9 cellular contexts compared by ENCODE assay signal in the genomic region with DNA sequence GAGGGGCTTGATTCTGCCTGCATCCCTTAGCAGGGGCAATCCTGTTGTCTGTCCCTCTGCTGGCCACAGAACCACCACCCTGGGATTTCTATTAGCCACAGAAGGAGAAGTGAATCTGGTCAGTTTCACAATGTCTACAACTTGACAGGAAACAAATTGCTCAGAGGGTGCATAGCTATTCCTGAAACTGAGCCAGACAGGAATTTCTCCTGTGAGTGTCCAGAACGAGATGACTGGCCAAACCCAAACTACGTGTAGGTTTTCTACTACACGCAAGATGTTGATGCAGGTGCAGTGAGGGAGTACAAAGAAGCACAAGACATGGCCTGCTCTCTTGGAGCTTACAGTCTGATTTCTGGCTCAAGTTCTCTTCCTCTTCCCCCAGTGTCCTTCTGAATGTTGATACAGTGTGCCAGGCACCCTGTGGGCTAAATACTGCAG.
A peak's percentile ranks its signal among the peaks of the same experiment; 100 is the strongest.
DNase-seq lines count a peak whose midpoint lies in the region; ATAC-seq and TF ChIP-seq lines count a peak whose summit lies in the region.
"Had no signal": no experiment of that assay in that cellular context is flagged by ENCODE, and none has a peak within 500 bp of the region (broad histone marks: within the 10 kb centered on the region; RNA-seq: fewer than 3 reads in every experiment).

No MANE protein-coding gene starts in this region.

- H3K4me1 ChIP-seq in mammary epithelial cell (ENCODE audit: insufficient read depth, low read length) (no peaks in the 10 kb centered on the region), body of pancreas (peaks cover 13% of the 10 kb centered on the region), psoas muscle (no peaks in the 10 kb centered on the region)

- 66% methylated on average over 3 of the region's 3 CpGs for WGBS in mammary epithelial cell (ENCODE audit: low coverage, missing lambda C conversion rate)
- WGBS in body of pancreas, 2 donors, result 31 to 36% methylated on average over 3 of the region's 3 CpGs
- 32 to 65% (median 50%) methylated on average over 3 of the region's 3 CpGs for WGBS in psoas muscle, 3 donors

- no peak overlapping the region for H2AFZ ChIP-seq in mammary epithelial cell (ENCODE audit: low read depth, low read length)

- BruUV-seq in MCF 10A (replicated peaks; lab: Mats Ljungman, UMichigan) (no TSS peak), mammary epithelial cell (replicated peaks; lab: Mats Ljungman, UMichigan) (no TSS peak), Calu3 (replicated peaks; lab: Mats Ljungman, UMichigan) (no TSS peak)

- CTCF ChIA-PET in MCF 10A (lab: Yijun Ruan, JAX) (interaction anchor here (0.5 to 1.3 kb wide), 3 partner anchors 8 to 710 kb away, joined by 3 to 5 read pairs (median 4); no protein-coding TSS in a partner anchor), mammary epithelial cell (lab: Charles Lee; ENCODE audit: low non-redundant PET) (no interaction called here), Calu3 (lab: Charles Lee) (no interaction called here)

- H3K36me3 Mint-ChIP-seq in MCF 10A (ENCODE audit: insufficient read depth, unreplicated experiment) (no peaks in the 10 kb centered on the region), Calu3 (ENCODE audit: insufficient read depth, unreplicated experiment) (peaks cover 5% of the 10 kb centered on the region)

- POLR2A ChIA-PET in MCF 10A (lab: Yijun Ruan, JAX), result no interaction called here

- H3K4me3 ChIP-seq in mammary epithelial cell (replicated peaks in 1 of 3; ENCODE audit: insufficient read depth in 1 of 3, low read depth in 2 of 3, low read length in 3 of 3) (no peak overlapping the region), body of pancreas (no peak overlapping the region), psoas muscle (no peak overlapping the region)

- peak; percentile 82 for DNase-seq in MCF 10A (ENCODE audit: unreplicated experiment)
- no peak for DNase-seq in mammary epithelial cell
- DNase-seq in body of pancreas, result peak in 3 of 4 donors; percentile 14 to 55 (median 23)
- DNase-seq in stromal cell of bone marrow (ENCODE audit: low read depth), result peak; percentile 27
- DNase-seq in NCI-H82 (lab: John Stamatoyannopoulos, UW), result no peak
- no peak for DNase-seq in Calu3
- no peak for DNase-seq in psoas muscle
- DNase-seq: activated naive CD4-positive, alpha-beta T cell treated with Interleukin-2 at 50 U/mL for 16 hours had no signal

- no peak overlapping the region for H3K4me2 ChIP-seq in mammary epithelial cell (ENCODE audit: insufficient read depth, low read depth, low read length)

- H3K79me2 ChIP-seq in mammary epithelial cell (ENCODE audit: insufficient read depth, low read length), result no peaks in the 10 kb centered on the region

- in situ Hi-C loops in mammary epithelial cell (cut with MboI; ENCODE audit: low sequenced_read_pairs in 2 of 2), result loop anchor here in 1 of 2 donors (25.0 kb wide), 1 partner anchor 520 kb away; no protein-coding TSS in a partner anchor

- H3K27me3 ChIP-seq in mammary epithelial cell (ENCODE audit: insufficient read depth, low read length) (no peaks in the 10 kb centered on the region), body of pancreas (no peaks in the 10 kb centered on the region), psoas muscle (ENCODE audit: insufficient read depth in 3 of 3, low read length in 2 of 3) (peaks cover 0 to 4% (median 3%) of the 10 kb centered on the region in 3 donors)

- no peak for TF ChIP-seq POLR2A in body of pancreas (IDR thresholded peaks at IDR 0.05)

- no peak overlapping the region for H3K27ac ChIP-seq in mammary epithelial cell (ENCODE audit: insufficient read depth, low read depth, low read length)
- H3K27ac ChIP-seq in body of pancreas, result peak overlapping the region in 3 of 4 donors; percentile 19 to 55 (median 38)
- H3K27ac ChIP-seq in psoas muscle, result no peak overlapping the region

- H3K27me3 Mint-ChIP-seq in MCF 10A (ENCODE audit: insufficient read depth, unreplicated experiment), result peaks cover 36% of the 10 kb centered on the region
- peaks cover 100% of the 10 kb centered on the region for H3K27me3 Mint-ChIP-seq in Calu3 (ENCODE audit: unreplicated experiment)

- dilution Hi-C loops in mammary epithelial cell (cut with HindIII; ENCODE audit: low sequenced_read_pairs), result no loop called here

- H3K9me3 Mint-ChIP-seq in MCF 10A (ENCODE audit: unreplicated experiment) (no peaks in the 10 kb centered on the region), Calu3 (ENCODE audit: low read depth, unreplicated experiment) (no peaks in the 10 kb centered on the region)

- intact Hi-C loops in MCF 10A (cut with micrococcal nuclease) (no loop called here), mammary epithelial cell (cut with micrococcal nuclease) (no loop called here), body of pancreas (cut with DNase I) (loop anchor here (10.0 kb wide), 1 partner anchor 528 kb away; no protein-coding TSS in a partner anchor), Calu3 (cut with micrococcal nuclease; ENCODE audit: unreplicated experiment) (no loop called here), psoas muscle (cut with DNase I) (no loop called here)

- H3K9me3 ChIP-seq in mammary epithelial cell (replicated peaks; ENCODE audit: insufficient read depth, low read length) (no peaks in the 10 kb centered on the region), body of pancreas (no peaks in the 10 kb centered on the region), psoas muscle (no peaks in the 10 kb centered on the region)

- H3K4me3 Mint-ChIP-seq in MCF 10A (ENCODE audit: unreplicated experiment), result no peak overlapping the region
- no peak overlapping the region for H3K4me3 Mint-ChIP-seq in Calu3 (ENCODE audit: low read depth, unreplicated experiment)

- ATAC-seq in HG03342 (IDR thresholded peaks at IDR 0.05; ENCODE audit: unreplicated experiment) (peak; percentile 49), body of pancreas (peak; percentile 67), psoas muscle (no peak)

- H3K36me3 ChIP-seq in mammary epithelial cell (ENCODE audit: insufficient read depth, low read length) (no peaks in the 10 kb centered on the region), body of pancreas (replicated peaks in 1 of 2; ENCODE audit: insufficient read depth in 1 of 2, low read depth in 2 of 2) (no peaks in the 10 kb centered on the region), psoas muscle (ENCODE audit: insufficient read depth in 1 of 2, low read depth in 1 of 2) (no peaks in the 10 kb centered on the region)

- H3K27ac Mint-ChIP-seq in MCF 10A (ENCODE audit: low read depth, unreplicated experiment) (no peak overlapping the region), Calu3 (ENCODE audit: unreplicated experiment) (no peak overlapping the region)

- no peaks in the 10 kb centered on the region for H4K20me1 ChIP-seq in mammary epithelial cell (ENCODE audit: insufficient read depth, low read length)

- H3K4me1 Mint-ChIP-seq in MCF 10A (ENCODE audit: insufficient read depth, unreplicated experiment) (peaks cover 5% of the 10 kb centered on the region), Calu3 (ENCODE audit: low read depth, unreplicated experiment) (no peaks in the 10 kb centered on the region)

- no peak for TF ChIP-seq CTCF in MCF 10A (IDR thresholded peaks at IDR 0.05; ENCODE audit: unreplicated experiment)
- TF ChIP-seq CTCF in mammary epithelial cell (conservative IDR thresholded peaks at IDR 0.05 in 1 of 2, IDR thresholded peaks at IDR 0.05 in 1 of 2; ENCODE audit: extremely low read depth in 1 of 2, insufficient read depth in 1 of 2, low read depth in 1 of 2, low read length in 2 of 2), result no peak
- peak in 5 of 7 experiments; percentile 17 to 33 (median 20) for TF ChIP-seq CTCF in body of pancreas (IDR thresholded peaks at IDR 0.05)
- TF ChIP-seq CTCF in Calu3 (IDR thresholded peaks at IDR 0.05; ENCODE audit: unreplicated experiment), result no peak
- TF ChIP-seq CTCF in psoas muscle (IDR thresholded peaks at IDR 0.05), result no peak

- no peak overlapping the region for H3K9ac ChIP-seq in mammary epithelial cell (ENCODE audit: insufficient read depth, low read length)

Comparison
In these comparisons a context has a peak if more than half of its experiments do, and no peak if none do; other contexts are left out.
1. DNase-seq: peak in MCF 10A (single experiment), body of pancreas (3 of 4) and stromal cell of bone marrow (single experiment); none in mammary epithelial cell (single experiment), NCI-H82 (single experiment), Calu3 (single experiment) and psoas muscle (0 of 2).
2. CTCF ChIP-seq: peak in body of pancreas (5 of 7); none in MCF 10A (single experiment), mammary epithelial cell (0 of 2), Calu3 (single experiment) and psoas muscle (single experiment).
3. H3K27ac ChIP-seq: peak in body of pancreas (3 of 4); none in mammary epithelial cell (single experiment) and psoas muscle (single experiment).
4. ATAC-seq: peak in HG03342 (single experiment) and body of pancreas (single experiment); none in psoas muscle (0 of 4).